Comparison of ENCODE assay signal across 14 cellular contexts in genomic region chr15:77075528-77075927, GRCh38. TPM values are rescaled to one million over a fixed set of nuclear protein-coding genes. Genes with fewer than 3 reads are reported as not detected.
DNase-seq lines count a peak whose midpoint lies in the region; TF ChIP-seq lines count a peak whose summit lies in the region.
"Had no signal": no experiment of that assay in that cellular context is flagged by ENCODE, and none has a peak within 500 bp of the region (broad histone marks: within the 10 kb centered on the region; RNA-seq: fewer than 3 reads in every experiment).

No MANE protein-coding gene starts in this region.

- no peaks in the 10 kb centered on the region for H3K27me3 ChIP-seq in prostate gland (replicated peaks; ENCODE audit: insufficient read depth)
- H3K27me3 ChIP-seq in tibial artery = no peaks in the 10 kb centered on the region
- H3K27me3 ChIP-seq: body of pancreas, neutrophil, spleen had no signal

- no peaks in the 10 kb centered on the region for H3K9me3 ChIP-seq in prostate gland
- H3K9me3 ChIP-seq in tibial artery = no peaks in the 10 kb centered on the region
- H3K9me3 ChIP-seq: body of pancreas, neutrophil, spleen had no signal

- H3K36me3 Mint-ChIP-seq in brain = no peaks in the 10 kb centered on the region
- H3K36me3 Mint-ChIP-seq: memory B cell had no signal

- H3K27ac ChIP-seq in prostate gland = no peak overlapping the region
- no peak overlapping the region for H3K27ac ChIP-seq in tibial artery
- H3K27ac ChIP-seq: body of pancreas, neutrophil, spleen had no signal

- H3K4me3 Mint-ChIP-seq in brain = peak overlapping the region in 2 of 5 experiments; percentile 16 to 58
- H3K4me3 Mint-ChIP-seq: memory B cell had no signal

- TF ChIP-seq POLR2A in prostate gland (IDR thresholded peaks at IDR 0.05) = no peak

- WGBS in prostate gland = 43% methylated on average over 9 of the region's 9 CpGs

- no peak for TF ChIP-seq CTCF in brain (conservative IDR thresholded peaks at IDR 0.05)
- no peak for TF ChIP-seq CTCF in GM20000 (IDR thresholded peaks at IDR 0.05; ENCODE audit: extremely low read depth, missing control alignments)
- peak in 1 of 4 experiments; percentile 6 for TF ChIP-seq CTCF in prostate gland (IDR thresholded peaks at IDR 0.05)
- no peak for TF ChIP-seq CTCF in tibial artery (IDR thresholded peaks at IDR 0.05)

- intact Hi-C loops in prostate gland (cut with DNase I) = no loop called here
- intact Hi-C loops in tibial artery (cut with DNase I; ENCODE audit: low total_unique reads) = no loop called here

- H3K9me3 Mint-ChIP-seq in brain = peaks cover 0 to 3% (median 0%) of the 10 kb centered on the region in 5 experiments
- H3K9me3 Mint-ChIP-seq: memory B cell had no signal

- H3K27ac Mint-ChIP-seq in brain = peak overlapping the region in 4 of 5 experiments; percentile 18 to 83 (median 44)
- H3K27ac Mint-ChIP-seq: memory B cell had no signal

- H3K36me3 ChIP-seq in prostate gland (no peaks in the 10 kb centered on the region), tibial artery (no peaks in the 10 kb centered on the region)
- H3K36me3 ChIP-seq: neutrophil, spleen had no signal

- H3K4me1 ChIP-seq in prostate gland (replicated peaks) (no peaks in the 10 kb centered on the region), tibial artery (peaks cover 0 to 4% (median 2%) of the 10 kb centered on the region in 4 donors)

- no peak overlapping the region for H3K4me3 ChIP-seq in prostate gland
- H3K4me3 ChIP-seq in tibial artery = no peak overlapping the region
- H3K4me3 ChIP-seq: body of pancreas, spleen had no signal

- peaks cover 2% of the 10 kb centered on the region for H3K27me3 Mint-ChIP-seq in brain
- H3K27me3 Mint-ChIP-seq: memory B cell had no signal

- DNase-seq in C1 segment of cervical spinal cord (lab: John Stamatoyannopoulos, UW) (peak in 9 of 14 donors; percentile 8 to 57 (median 30)), NCI-H226 (peak; percentile 68), myocyte (ENCODE audit: low read depth) (peak; percentile 84), NCI-H2107 (lab: John Stamatoyannopoulos, UW) (no peak), GM20000 (ENCODE audit: low spot score) (no peak), prostate gland (ENCODE audit: low spot score) (no peak), tibial artery (no peak)
- DNase-seq: DMS79 treated with DMSO at 0.1 percent for 48 hours, foreskin fibroblast, spleen had no signal

- H3K4me1 Mint-ChIP-seq in brain = peaks cover 25% of the 10 kb centered on the region

RNA-seq across cellular contexts. Expression of gene TSPAN3, which starts 4.6 kb away (rescaled TPM):
- polyA plus RNA-seq in brain (ENCODE audit: insufficient read depth, low read depth, low replicate concordance) = 206 TPM
- total RNA-seq in myocyte (1,256 and 1,268 TPM in 2 replicates), prostate gland (100 to 1,000 TPM; 234 to 238 TPM)
- 575 TPM for polyA plus RNA-seq in myocyte (2012)

Comparison
In these comparisons a context has a peak if more than half of its experiments do, and no peak if none do; other contexts are left out.
1. DNase-seq: peak in C1 segment of cervical spinal cord (9 of 14), NCI-H226 (single experiment) and myocyte (single experiment); none in NCI-H2107 (single experiment), GM20000 (single experiment), prostate gland (single experiment) and tibial artery (0 of 2).